1 cellular context compared by ENCODE assay signal in genomic region chr14:91112172-91112571, GRCh38.
TF ChIP-seq lines count a peak whose summit lies in the region.

No MANE protein-coding gene starts in this region.

TF ChIP-seq in IMR-90, 13 proteins besides CTCF, POLR2A, EP300 and RAD21:
- TF ChIP-seq RCOR1 (IDR thresholded peaks at IDR 0.05; ENCODE audit: insufficient replicate concordance, low read length) (no peak), CEBPB (IDR thresholded peaks at IDR 0.05; ENCODE audit: low read depth, low read length) (no peak), ELK1 (IDR thresholded peaks at IDR 0.05; ENCODE audit: borderline replicate concordance, low read depth, low read length) (no peak), CHD1 (IDR thresholded peaks at IDR 0.05; ENCODE audit: low read depth, low read length) (no peak), BHLHE40 (IDR thresholded peaks at IDR 0.05; ENCODE audit: low read depth, low read length) (no peak), FOS (IDR thresholded peaks at IDR 0.05; ENCODE audit: low read depth, low read length) (no peak), SMC3 (IDR thresholded peaks at IDR 0.05; ENCODE audit: low read depth, low read length) (no peak), NFE2L2 (IDR thresholded peaks at IDR 0.05; ENCODE audit: low read depth, low read length) (no peak), MAFK (IDR thresholded peaks at IDR 0.05; ENCODE audit: low read depth, low read length) (no peak), MAZ (IDR thresholded peaks at IDR 0.05; ENCODE audit: borderline replicate concordance, low read depth, low read length) (no peak), RFX5 (IDR thresholded peaks at IDR 0.05; ENCODE audit: low read depth, low read length) (no peak)
